ENCODE assay signal across 13 cellular contexts in genomic region chr14:105883066-105884005, GRCh38.
DNase-seq lines count a peak whose midpoint lies in the region; ATAC-seq lines count a peak whose summit lies in the region.
"Had no signal": no experiment of that assay in that cellular context is flagged by ENCODE, and none has a peak within 500 bp of the region (broad histone marks: within the 10 kb centered on the region; RNA-seq: fewer than 3 reads in every experiment).

No MANE protein-coding gene starts in this region.

- ATAC-seq in left ventricle myocardium superior: no peak
- no peak for ATAC-seq in GM19324 (IDR thresholded peaks at IDR 0.05; ENCODE audit: low FRiP score, unreplicated experiment)
- ATAC-seq: naive thymus-derived CD4-positive, alpha-beta T cell had no signal

- peak; percentile 12 for DNase-seq in D341Med (ENCODE audit: low spot score)
- peak; percentile 40 for DNase-seq in NCI-H1417 treated with DMSO at 0.1 percent for 48 hours (lab: John Stamatoyannopoulos, UW)
- DNase-seq in left ventricle myocardium superior: peak; percentile 12
- DNase-seq in posterior cingulate gyrus: peak in 7 of 10 donors; percentile 2 to 75 (median 8)
- no peak for DNase-seq in GM03348 (ENCODE audit: low spot score)
- DNase-seq in stimulated activated CD4-positive, alpha-beta T cell treated with anti-CD3 and anti-CD28 coated beads, Interleukin-12 subunit alpha, Interleukin-12 subunit beta, amount 100 ng/mL, for 4 hours: no peak
- no peak for DNase-seq in NCI-H524 (lab: John Stamatoyannopoulos, UW)
- DNase-seq: amniotic stem cell; NCI-H2029; PC-9; stimulated activated CD4-positive, alpha-beta T cell treated with anti-CD3 and anti-CD28 coated beads, Interleukin-4, amount 100 ng/mL, for 1 hour had no signal

- intact Hi-C loops in left ventricle myocardium superior (cut with micrococcal nuclease) (no loop called here), posterior cingulate gyrus (cut with DNase I) (no loop called here)

Comparison
In these comparisons a context has a peak if more than half of its experiments do, and no peak if none do; other contexts are left out.
1. DNase-seq: peak in D341Med (single experiment), NCI-H1417 treated with DMSO at 0.1 percent for 48 hours (single experiment), left ventricle myocardium superior (single experiment) and posterior cingulate gyrus (7 of 10); none in GM03348 (single experiment), stimulated activated CD4-positive, alpha-beta T cell treated with anti-CD3 and anti-CD28 coated beads, Interleukin-12 subunit alpha, Interleukin-12 subunit beta, amount 100 ng/mL, for 4 hours (single experiment) and NCI-H524 (0 of 2).